ENCODE assay signal across 1 cellular context in the genomic region with DNA sequence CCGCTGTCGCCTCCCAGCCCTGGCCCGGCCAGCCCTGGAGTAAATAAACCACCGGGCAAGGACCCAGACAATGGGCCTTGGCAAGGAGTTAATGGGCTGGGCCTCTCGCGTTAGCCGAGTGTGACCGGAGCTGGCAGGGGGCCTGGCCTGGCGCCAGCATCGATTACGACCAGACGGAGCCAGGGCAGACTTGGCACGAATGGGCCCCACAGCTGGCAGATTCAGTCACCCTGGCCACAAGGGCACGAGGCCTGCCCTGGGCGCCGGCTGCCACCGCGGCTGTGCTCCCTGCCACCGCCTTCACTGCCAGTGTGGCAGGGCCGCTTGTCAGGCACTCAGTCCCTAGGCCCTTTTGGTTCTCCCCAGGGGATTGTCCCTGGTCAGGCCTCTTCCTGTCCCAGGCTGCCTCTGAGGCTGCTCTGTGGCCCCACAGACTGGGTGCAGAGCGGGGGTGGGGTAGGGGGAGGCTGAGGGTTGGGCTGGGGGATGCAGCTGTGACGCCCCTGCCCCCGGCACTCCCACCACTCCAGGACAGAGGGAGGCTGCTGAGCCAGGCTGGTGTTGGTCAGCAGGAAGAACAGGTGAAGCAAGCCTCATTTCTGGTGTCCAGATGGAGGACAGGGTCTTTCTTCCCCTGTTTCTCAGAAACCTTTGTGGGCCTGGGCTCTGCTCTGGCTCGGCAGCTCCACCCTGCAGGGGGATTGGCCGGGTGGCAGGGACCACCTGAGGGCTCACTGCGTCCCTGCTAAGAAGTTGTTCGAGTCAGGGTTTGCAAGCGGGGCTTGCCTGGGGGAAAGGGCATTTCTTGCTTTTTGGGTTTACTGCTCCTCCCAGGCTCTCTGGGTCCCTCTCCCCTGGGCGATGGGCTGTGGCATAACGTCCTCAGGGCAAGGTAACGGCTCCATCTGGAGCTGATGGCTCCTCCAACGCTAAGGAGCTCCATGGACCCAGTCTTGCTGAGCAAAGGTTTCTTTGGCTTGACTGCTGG.
TF ChIP-seq lines count a peak whose summit lies in the region.

No MANE protein-coding gene starts in this region.

TF ChIP-seq in IMR-90, 13 proteins besides CTCF, POLR2A, EP300 and RAD21:
- TF ChIP-seq, protein P1, sequence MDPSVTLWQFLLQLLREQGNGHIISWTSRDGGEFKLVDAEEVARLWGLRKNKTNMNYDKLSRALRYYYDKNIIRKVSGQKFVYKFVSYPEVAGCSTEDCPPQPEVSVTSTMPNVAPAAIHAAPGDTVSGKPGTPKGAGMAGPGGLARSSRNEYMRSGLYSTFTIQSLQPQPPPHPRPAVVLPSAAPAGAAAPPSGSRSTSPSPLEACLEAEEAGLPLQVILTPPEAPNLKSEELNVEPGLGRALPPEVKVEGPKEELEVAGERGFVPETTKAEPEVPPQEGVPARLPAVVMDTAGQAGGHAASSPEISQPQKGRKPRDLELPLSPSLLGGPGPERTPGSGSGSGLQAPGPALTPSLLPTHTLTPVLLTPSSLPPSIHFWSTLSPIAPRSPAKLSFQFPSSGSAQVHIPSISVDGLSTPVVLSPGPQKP (IDR thresholded peaks at IDR 0.05; ENCODE audit: borderline replicate concordance, low read depth, low read length) = no peak
- TF ChIP-seq BHLHE40 (IDR thresholded peaks at IDR 0.05; ENCODE audit: low read depth, low read length) (no peak), NFE2L2 (IDR thresholded peaks at IDR 0.05; ENCODE audit: low read depth, low read length) (no peak), CEBPB (IDR thresholded peaks at IDR 0.05; ENCODE audit: low read depth, low read length) (no peak), RFX5 (IDR thresholded peaks at IDR 0.05; ENCODE audit: low read depth, low read length) (no peak), MXI1 (IDR thresholded peaks at IDR 0.05; ENCODE audit: borderline replicate concordance, low read depth, low read length) (no peak), MAFK (IDR thresholded peaks at IDR 0.05; ENCODE audit: low read depth, low read length) (no peak)
- TF ChIP-seq, protein P2, sequence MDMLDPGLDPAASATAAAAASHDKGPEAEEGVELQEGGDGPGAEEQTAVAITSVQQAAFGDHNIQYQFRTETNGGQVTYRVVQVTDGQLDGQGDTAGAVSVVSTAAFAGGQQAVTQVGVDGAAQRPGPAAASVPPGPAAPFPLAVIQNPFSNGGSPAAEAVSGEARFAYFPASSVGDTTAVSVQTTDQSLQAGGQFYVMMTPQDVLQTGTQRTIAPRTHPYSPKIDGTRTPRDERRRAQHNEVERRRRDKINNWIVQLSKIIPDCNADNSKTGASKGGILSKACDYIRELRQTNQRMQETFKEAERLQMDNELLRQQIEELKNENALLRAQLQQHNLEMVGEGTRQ (IDR thresholded peaks at IDR 0.05; ENCODE audit: low read depth, low read length) = no peak
TF ChIP-seq in IMR-90: peak in this region for 0.
